ENCODE assay signal across 11 cellular contexts in genomic region chr16:68711421-68712139, GRCh38. TPM values are rescaled to one million over a fixed set of nuclear protein-coding genes. Genes with fewer than 3 reads are reported as not detected.
DNase-seq lines count a peak whose midpoint lies in the region; ATAC-seq lines count a peak whose summit lies in the region.
"Had no signal": no experiment of that assay in that cellular context is flagged by ENCODE, and none has a peak within 500 bp of the region (broad histone marks: within the 10 kb centered on the region; RNA-seq: fewer than 3 reads in every experiment).

No MANE protein-coding gene starts in this region.

- DNase-seq in activated T-cell treated with anti-CD3 and anti-CD28 coated beads, Interleukin-2, amount 50 U/mL, for 4 hours = no peak
- DNase-seq in activated T-cell treated with anti-CD3 and anti-CD28 coated beads, Interleukin-2, amount 50 U/mL, for 1 hour = no peak
- DNase-seq in MV-4-11 (lab: John Stamatoyannopoulos, UW) (peak; percentile 90), GOT3 (lab: John Stamatoyannopoulos, UW) (no peak), NCI-H524 treated with DMSO at 0.1 percent for 48 hours (lab: John Stamatoyannopoulos, UW) (no peak)
- DNase-seq in effector memory CD8-positive, alpha-beta T cell = no peak
- DNase-seq: activated effector memory CD4-positive, alpha-beta T cell treated with anti-CD3 and anti-CD28 coated beads, Interleukin-2, amount 50 U/mL, for 16 hours; central memory CD4-positive, alpha-beta T cell; EL had no signal

- peaks cover 7% of the 10 kb centered on the region for H3K4me1 Mint-ChIP-seq in activated T-cell treated with anti-CD3 and anti-CD28 coated beads, Interleukin-2, amount 50 U/mL, for 4 hours (ENCODE audit: low read depth)
- H3K4me1 Mint-ChIP-seq in effector memory CD8-positive, alpha-beta T cell (ENCODE audit: low read depth in 2 of 2) = peaks cover 6 to 7% of the 10 kb centered on the region in 2 donors
- H3K4me1 Mint-ChIP-seq in stimulated activated memory B cell treated with anti-CD40 and anti-IgM and Interleukin-4, amounts not matched to agents 10 μg/mL and 1 μg/mL and 100 μg/mL, for 72 hours = peaks cover 22% of the 10 kb centered on the region

- no peak overlapping the region for H3K4me3 Mint-ChIP-seq in activated T-cell treated with anti-CD3 and anti-CD28 coated beads, Interleukin-2, amount 50 U/mL, for 4 hours
- H3K4me3 Mint-ChIP-seq in effector memory CD8-positive, alpha-beta T cell = no peak overlapping the region
- H3K4me3 Mint-ChIP-seq in stimulated activated memory B cell treated with anti-CD40 and anti-IgM and Interleukin-4, amounts not matched to agents 10 μg/mL and 1 μg/mL and 100 μg/mL, for 72 hours = peak overlapping the region; percentile 52

- H3K27ac Mint-ChIP-seq in effector memory CD8-positive, alpha-beta T cell = peak overlapping the region; percentile 7 to 62
- H3K27ac Mint-ChIP-seq in stimulated activated memory B cell treated with anti-CD40 and anti-IgM and Interleukin-4, amounts not matched to agents 10 μg/mL and 1 μg/mL and 100 μg/mL, for 72 hours = peak overlapping the region; percentile 75

- peaks cover 16% of the 10 kb centered on the region for H3K27me3 Mint-ChIP-seq in activated T-cell treated with anti-CD3 and anti-CD28 coated beads, Interleukin-2, amount 50 U/mL, for 4 hours (ENCODE audit: low read depth)
- H3K27me3 Mint-ChIP-seq in effector memory CD8-positive, alpha-beta T cell = peaks cover 36 to 58% of the 10 kb centered on the region in 2 donors
- H3K27me3 Mint-ChIP-seq in stimulated activated memory B cell treated with anti-CD40 and anti-IgM and Interleukin-4, amounts not matched to agents 10 μg/mL and 1 μg/mL and 100 μg/mL, for 72 hours = peaks cover 22% of the 10 kb centered on the region

- H3K36me3 Mint-ChIP-seq in activated T-cell treated with anti-CD3 and anti-CD28 coated beads, Interleukin-2, amount 50 U/mL, for 4 hours (ENCODE audit: insufficient read depth) = no peaks in the 10 kb centered on the region
- peaks cover 3% of the 10 kb centered on the region for H3K36me3 Mint-ChIP-seq in effector memory CD8-positive, alpha-beta T cell (ENCODE audit: insufficient read depth)
- no peaks in the 10 kb centered on the region for H3K36me3 Mint-ChIP-seq in stimulated activated memory B cell treated with anti-CD40 and anti-IgM and Interleukin-4, amounts not matched to agents 10 μg/mL and 1 μg/mL and 100 μg/mL, for 72 hours

- H3K9me3 Mint-ChIP-seq in activated T-cell treated with anti-CD3 and anti-CD28 coated beads, Interleukin-2, amount 50 U/mL, for 4 hours = no peaks in the 10 kb centered on the region
- H3K9me3 Mint-ChIP-seq in effector memory CD8-positive, alpha-beta T cell = no peaks in the 10 kb centered on the region
- no peaks in the 10 kb centered on the region for H3K9me3 Mint-ChIP-seq in stimulated activated memory B cell treated with anti-CD40 and anti-IgM and Interleukin-4, amounts not matched to agents 10 μg/mL and 1 μg/mL and 100 μg/mL, for 72 hours

- peak; percentile 69 to 73 for ATAC-seq in activated T-cell treated with anti-CD3 and anti-CD28 coated beads, Interleukin-2, amount 50 U/mL, for 4 hours
- ATAC-seq in effector memory CD8-positive, alpha-beta T cell (replicated peaks) = no peak
- peak; percentile 92 for ATAC-seq in stimulated activated memory B cell treated with anti-CD40 and anti-IgM and Interleukin-4, amounts not matched to agents 10 μg/mL and 1 μg/mL and 100 μg/mL, for 72 hours
- no peak for ATAC-seq in GM21381 (IDR thresholded peaks at IDR 0.05; ENCODE audit: unreplicated experiment)

RNA-seq across cellular contexts. Expression of gene CDH1, which starts 25.5 kb away (rescaled TPM):
- 1 to 10 TPM in 2 of 3 donors, under 1 TPM in 1; 0.71 to 1.8 (median 1.3) TPM for total RNA-seq in activated T-cell treated with anti-CD3 and anti-CD28 coated beads, Interleukin-2, amount 50 U/mL, for 4 hours

Comparison
In these comparisons a context has a peak if more than half of its experiments do, and no peak if none do; other contexts are left out.
1. ATAC-seq: peak in activated T-cell treated with anti-CD3 and anti-CD28 coated beads, Interleukin-2, amount 50 U/mL, for 4 hours (2 of 2) and stimulated activated memory B cell treated with anti-CD40 and anti-IgM and Interleukin-4, amounts not matched to agents 10 μg/mL and 1 μg/mL and 100 μg/mL, for 72 hours (single experiment); none in effector memory CD8-positive, alpha-beta T cell (single experiment) and GM21381 (single experiment).